Comparison of ENCODE assay signal across 9 cellular contexts in genomic region chr2:197307236-197307932, GRCh38. TPM values are rescaled to one million over a fixed set of nuclear protein-coding genes. Genes with fewer than 3 reads are reported as not detected.
DNase-seq lines count a peak whose midpoint lies in the region; ATAC-seq and TF ChIP-seq lines count a peak whose summit lies in the region.
"Had no signal": no experiment of that assay in that cellular context is flagged by ENCODE, and none has a peak within 500 bp of the region (broad histone marks: within the 10 kb centered on the region; RNA-seq: fewer than 3 reads in every experiment).

No MANE protein-coding gene starts in this region.

- H3K36me3 ChIP-seq in psoas muscle (ENCODE audit: insufficient read depth in 1 of 2, low read depth in 1 of 2) (no peaks in the 10 kb centered on the region), Caco-2 (ENCODE audit: control insufficient read depth, insufficient read depth, low read length) (no peaks in the 10 kb centered on the region), mesenchymal stem cell (ENCODE audit: control insufficient read depth in 1 of 2, insufficient read depth in 2 of 2, low read depth in 1 of 2, low read length in 2 of 2) (no peaks in the 10 kb centered on the region)

- 44 to 65% (median 48%) methylated on average over 1 of the region's 1 CpG for WGBS in psoas muscle, 3 donors
- 79% methylated on average over 1 of the region's 1 CpG for WGBS in mesenchymal stem cell

- H3K9ac ChIP-seq in mesenchymal stem cell (ENCODE audit: low read length), result no peak overlapping the region

- no peak overlapping the region for H2BK5ac ChIP-seq in mesenchymal stem cell (ENCODE audit: low read depth, low read length, poor library complexity, severe bottlenecking)

- no peak overlapping the region for H3K18ac ChIP-seq in mesenchymal stem cell (ENCODE audit: low read depth in 1 of 2, low read length in 2 of 2)

- H3K14ac ChIP-seq in mesenchymal stem cell (ENCODE audit: low read length in 2 of 2), result no peak overlapping the region

- H3K23ac ChIP-seq in mesenchymal stem cell (ENCODE audit: low read length in 2 of 2), result no peak overlapping the region

- intact Hi-C loops in psoas muscle (cut with DNase I), result loop anchor here (2.0 to 5.0 kb wide), 2 partner anchors 35 to 69 kb away; no protein-coding TSS in a partner anchor
- intact Hi-C loops in Caco-2 (cut with micrococcal nuclease; ENCODE audit: unreplicated experiment), result loop anchor here (2.0 kb wide), 1 partner anchor 195 kb away; no protein-coding TSS in a partner anchor

- peaks cover 56% of the 10 kb centered on the region for H3K4me1 Mint-ChIP-seq in brain
- H3K4me1 Mint-ChIP-seq in Caco-2 (ENCODE audit: low read depth, unreplicated experiment), result peaks cover 8% of the 10 kb centered on the region

- no peak overlapping the region for H3K4ac ChIP-seq in mesenchymal stem cell (ENCODE audit: low read depth in 1 of 2, low read length in 2 of 2)

- H3K27ac Mint-ChIP-seq in brain (peak overlapping the region in 4 of 5 experiments; percentile 41 to 98 (median 85)), Caco-2 (ENCODE audit: unreplicated experiment) (no peak overlapping the region)

- H3K4me3 ChIP-seq in psoas muscle (no peak overlapping the region), Caco-2 (ENCODE audit: low read depth, low read length) (no peak overlapping the region), mesenchymal stem cell (ENCODE audit: insufficient read depth in 1 of 2, low read depth in 1 of 2, low read length in 2 of 2) (no peak overlapping the region)

- BruUV-seq in Caco-2 (replicated peaks; lab: Mats Ljungman, UMichigan), result no TSS peak

- H3K79me1 ChIP-seq in mesenchymal stem cell (replicated peaks; ENCODE audit: low read length, poor library complexity, severe bottlenecking), result peaks cover 18% of the 10 kb centered on the region

- no peaks in the 10 kb centered on the region for H3K9me3 ChIP-seq in psoas muscle
- no peaks in the 10 kb centered on the region for H3K9me3 ChIP-seq in Caco-2
- no peaks in the 10 kb centered on the region for H3K9me3 ChIP-seq in mesenchymal stem cell (ENCODE audit: control insufficient read depth, low read length)

- H3K4me2 ChIP-seq in mesenchymal stem cell (ENCODE audit: low read length, poor library complexity, severe bottlenecking), result no peak overlapping the region

- DNase-seq in GF-D8 (lab: John Stamatoyannopoulos, UW) (peak; percentile 61), NAMALWA (ENCODE audit: low spot score) (peak; percentile 67), psoas muscle (no peak), Caco-2 (no peak), NCI-H510A (lab: John Stamatoyannopoulos, UW) (no peak), mesenchymal stem cell (no peak)

- no peak overlapping the region for H2AFZ ChIP-seq in mesenchymal stem cell (ENCODE audit: low read depth, low read length)

- H3K36me3 Mint-ChIP-seq in brain, result no peaks in the 10 kb centered on the region
- H3K36me3 Mint-ChIP-seq in Caco-2 (ENCODE audit: insufficient read depth, unreplicated experiment), result no peaks in the 10 kb centered on the region

- H3K9me3 Mint-ChIP-seq in brain (no peaks in the 10 kb centered on the region), Caco-2 (ENCODE audit: unreplicated experiment) (no peaks in the 10 kb centered on the region)

- ATAC-seq in psoas muscle, result no peak
- ATAC-seq in HG02973 (IDR thresholded peaks at IDR 0.05; ENCODE audit: unreplicated experiment), result no peak
- ATAC-seq: esophagus mucosa had no signal

- H4K8ac ChIP-seq in mesenchymal stem cell (ENCODE audit: low read length), result no peak overlapping the region

- H2BK12ac ChIP-seq in mesenchymal stem cell (ENCODE audit: low read length in 2 of 2), result no peak overlapping the region

- POLR2A ChIA-PET in Caco-2 (lab: Charles Lee), result no interaction called here

- peaks cover 12% of the 10 kb centered on the region for H3K27me3 Mint-ChIP-seq in brain
- H3K27me3 Mint-ChIP-seq in Caco-2 (ENCODE audit: insufficient read depth, unreplicated experiment), result peaks cover 7% of the 10 kb centered on the region

- no peak for TF ChIP-seq CTCF in brain (conservative IDR thresholded peaks at IDR 0.05)
- no peak for TF ChIP-seq CTCF in psoas muscle (IDR thresholded peaks at IDR 0.05)
- TF ChIP-seq CTCF in Caco-2 (IDR thresholded peaks at IDR 0.05; ENCODE audit: insufficient read depth in 1 of 2, low read depth in 1 of 2, low read length in 1 of 2, severe bottlenecking in 1 of 2, unreplicated experiment in 1 of 2), result no peak

- no peak overlapping the region for H4K91ac ChIP-seq in mesenchymal stem cell (ENCODE audit: low read length)

- peak overlapping the region; percentile 33 to 95 (median 95) for H3K4me3 Mint-ChIP-seq in brain
- no peak overlapping the region for H3K4me3 Mint-ChIP-seq in Caco-2 (ENCODE audit: unreplicated experiment)

- H3K27ac ChIP-seq in psoas muscle (peak overlapping the region; percentile 82), mesenchymal stem cell (ENCODE audit: low read length, poor library complexity, severe bottlenecking) (no peak overlapping the region)

- no peak overlapping the region for H2AK5ac ChIP-seq in mesenchymal stem cell (ENCODE audit: low read length, severe bottlenecking)

- CTCF ChIA-PET in Caco-2 (lab: Charles Lee), result no interaction called here

- no peak overlapping the region for H2BK120ac ChIP-seq in mesenchymal stem cell (ENCODE audit: low read depth, low read length)

- no peaks in the 10 kb centered on the region for H3K27me3 ChIP-seq in psoas muscle (ENCODE audit: insufficient read depth in 3 of 3, low read length in 2 of 3)
- H3K27me3 ChIP-seq in Caco-2 (replicated peaks; ENCODE audit: control insufficient read depth, insufficient read depth, low read length), result no peaks in the 10 kb centered on the region
- no peaks in the 10 kb centered on the region for H3K27me3 ChIP-seq in mesenchymal stem cell (ENCODE audit: control insufficient read depth in 1 of 2, insufficient read depth in 1 of 2, low read length in 2 of 2)

- H3K4me1 ChIP-seq in psoas muscle (peaks cover 32% of the 10 kb centered on the region), Caco-2 (peaks cover 8% of the 10 kb centered on the region; the same call in 1 of the 2 replicates), mesenchymal stem cell (ENCODE audit: control insufficient read depth, insufficient read depth, low read depth, low read length) (peaks cover 11% of the 10 kb centered on the region)

- H2BK15ac ChIP-seq in mesenchymal stem cell (ENCODE audit: low read depth, poor library complexity, severe bottlenecking), result no peak overlapping the region

RNA-seq across cellular contexts. Expression of gene ANKRD44, which starts 3.2 kb away (rescaled TPM):
- polyA plus RNA-seq in brain (ENCODE audit: insufficient read depth, low read depth, low replicate concordance), result 2.5 TPM
- total RNA-seq in psoas muscle, result 1 to 10 TPM; 1.7 to 9.3 (median 8.5) TPM
- polyA plus RNA-seq in psoas muscle, result under 1 TPM; 0.35 to 0.93 (median 0.40) TPM
- total RNA-seq in Caco-2 (2022), result 1.0 and 3.1 TPM in 2 replicates
- polyA plus RNA-seq in mesenchymal stem cell (2013, experiment 1 of 2), result 2.4 TPM
- 2.8 TPM for polyA plus RNA-seq in mesenchymal stem cell (2013, experiment 2 of 2)

Comparison
In these comparisons a context has a peak if more than half of its experiments do, and no peak if none do; other contexts are left out.
1. DNase-seq: peak in GF-D8 (single experiment) and NAMALWA (single experiment); none in psoas muscle (0 of 2), Caco-2 (0 of 2), NCI-H510A (single experiment) and mesenchymal stem cell (single experiment).